In the genomic region with DNA sequence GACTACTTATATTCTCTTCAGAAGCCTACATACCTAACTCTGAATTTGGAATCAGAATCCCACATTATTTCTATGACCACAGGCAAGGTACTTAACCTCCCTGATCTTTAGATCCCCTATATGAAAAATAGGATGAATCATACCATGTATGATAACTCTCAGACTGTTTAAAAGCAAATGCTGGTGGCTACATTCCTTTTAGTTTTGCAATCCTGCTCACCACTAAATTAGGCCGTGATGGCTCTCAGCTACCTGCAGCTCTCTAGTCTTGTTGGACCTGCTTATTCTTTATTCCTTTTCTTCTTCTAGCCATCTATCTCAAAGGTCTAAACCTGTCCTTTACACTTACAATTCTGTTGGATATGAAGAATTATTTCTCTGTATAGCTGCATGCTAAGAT, we compare ENCODE assay signal across 26 cellular contexts.
"Had no signal": no experiment of that assay in that cellular context is flagged by ENCODE, and none has a peak within 500 bp of the region (broad histone marks: within the 10 kb centered on the region; RNA-seq: fewer than 3 reads in every experiment).

No MANE protein-coding gene starts in this region.

- H3K4me3 ChIP-seq: coronary artery, dorsolateral prefrontal cortex, esophagus squamous epithelium, gastrocnemius medialis, heart right ventricle, left lung, lower lobe of right lung, mucosa of descending colon had no signal

- H3K36me3 ChIP-seq: esophagus squamous epithelium, gastrocnemius medialis, heart right ventricle, left lung, lower lobe of right lung had no signal

- DNase-seq: dermis blood vessel endothelial cell; dorsolateral prefrontal cortex; effector CD4-positive, alpha-beta T cell; effector memory CD4-positive, alpha-beta T cell; erythroblast; esophagus squamous epithelium; foreskin fibroblast; foreskin melanocyte; gastrocnemius medialis; glutamatergic neuron; head of caudate nucleus; heart right ventricle; hippocampal formation; left cardiac atrium; left lung; left ventricle myocardium superior; lower lobe of right lung; mesenchymal stem cell; mucosa of descending colon had no signal

- ATAC-seq: esophagus mucosa, gastrocnemius medialis, heart right ventricle, left cardiac atrium, left lung, left ventricle myocardium superior, lower lobe of right lung, mucosa of descending colon had no signal

- H3K27ac ChIP-seq: coronary artery, dorsolateral prefrontal cortex, epithelial cell of prostate, esophagus squamous epithelium, gastrocnemius medialis, heart right ventricle, left lung, lower lobe of right lung had no signal

- FAIRE-seq: colon, endothelial cell of umbilical vein, islet of Langerhans, keratinocyte had no signal

- H3K27me3 ChIP-seq: dorsolateral prefrontal cortex, esophagus squamous epithelium, gastrocnemius medialis, heart right ventricle, left lung had no signal

- H3K9me3 ChIP-seq: esophagus squamous epithelium, gastrocnemius medialis, left lung, lower lobe of right lung, mucosa of descending colon had no signal

- H3K4me1 ChIP-seq: esophagus squamous epithelium, gastrocnemius medialis, heart right ventricle, left lung, lower lobe of right lung had no signal
